In the genomic region with DNA sequence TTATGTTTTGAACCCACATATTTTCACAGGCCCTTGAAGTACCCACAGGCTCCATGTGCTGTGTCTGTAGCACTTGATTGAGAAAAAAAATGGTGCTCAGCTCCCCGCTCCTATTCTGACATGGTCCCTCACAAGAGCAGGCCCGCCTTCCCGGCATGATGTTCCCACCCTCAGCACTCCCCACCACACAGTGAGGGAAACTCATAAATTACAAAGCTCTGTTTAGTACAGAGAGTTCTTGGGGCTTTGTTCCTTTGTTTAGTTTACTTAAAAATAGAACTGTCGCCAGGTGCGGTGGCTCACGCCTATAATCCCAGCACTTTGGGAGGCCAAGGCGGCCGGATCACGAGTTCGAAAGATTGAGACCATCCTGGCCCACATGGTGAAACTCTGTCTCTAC, we compare ENCODE assay signal across 15 cellular contexts. TPM values are rescaled to one million over a fixed set of nuclear protein-coding genes. Genes with fewer than 3 reads are reported as not detected.
A peak's percentile ranks its signal among the peaks of the same experiment; 100 is the strongest.
DNase-seq lines count a peak whose midpoint lies in the region; ATAC-seq and TF ChIP-seq lines count a peak whose summit lies in the region.
"Had no signal": no experiment of that assay in that cellular context is flagged by ENCODE, and none has a peak within 500 bp of the region (broad histone marks: within the 10 kb centered on the region; RNA-seq: fewer than 3 reads in every experiment).

No MANE protein-coding gene starts in this region.

- H3K36me3 Mint-ChIP-seq in nephron progenitor cell (ENCODE audit: low read depth), result no peaks in the 10 kb centered on the region
- no peaks in the 10 kb centered on the region for H3K36me3 Mint-ChIP-seq in CD14-positive monocyte
- H3K36me3 Mint-ChIP-seq in activated CD4-positive, alpha-beta T cell treated with anti-CD3 and anti-CD28 coated beads for 36 hours (ENCODE audit: low read depth), result no peaks in the 10 kb centered on the region
- H3K36me3 Mint-ChIP-seq: CD4-positive, CD25-positive, alpha-beta regulatory T cell; CD8-positive, alpha-beta memory T cell had no signal

- peak overlapping the region in 3 of 4 donors; percentile 45 to 78 (median 57) for H3K27ac ChIP-seq in sigmoid colon
- H3K27ac ChIP-seq: BLaER1 treated with 17β-estradiol and CSF1 and Interleukin-3, amounts not matched to agents 10 nM and 100 nM had no signal

- H3K4me3 Mint-ChIP-seq in nephron progenitor cell, result no peak overlapping the region
- no peak overlapping the region for H3K4me3 Mint-ChIP-seq in CD14-positive monocyte
- H3K4me3 Mint-ChIP-seq in activated CD4-positive, alpha-beta T cell treated with anti-CD3 and anti-CD28 coated beads for 36 hours, result no peak overlapping the region
- H3K4me3 Mint-ChIP-seq: B cell; CD4-positive, CD25-positive, alpha-beta regulatory T cell; CD8-positive, alpha-beta memory T cell; HFFc6 had no signal

- H3K27ac Mint-ChIP-seq in nephron progenitor cell (peak overlapping the region; percentile 48), CD14-positive monocyte (no peak overlapping the region)
- no peak overlapping the region for H3K27ac Mint-ChIP-seq in activated CD4-positive, alpha-beta T cell treated with anti-CD3 and anti-CD28 coated beads for 36 hours
- H3K27ac Mint-ChIP-seq: B cell; CD4-positive, CD25-positive, alpha-beta regulatory T cell; CD8-positive, alpha-beta memory T cell; HFFc6 had no signal

- H3K4me1 ChIP-seq in sigmoid colon, result peaks cover 0 to 20% (median 7%) of the 10 kb centered on the region in 4 donors
- H3K4me1 ChIP-seq: BLaER1 treated with 17β-estradiol and CSF1 and Interleukin-3, amounts not matched to agents 10 nM and 100 nM had no signal

- H3K36me3 ChIP-seq in sigmoid colon, result no peaks in the 10 kb centered on the region
- H3K36me3 ChIP-seq: BLaER1 treated with 17β-estradiol and CSF1 and Interleukin-3, amounts not matched to agents 10 nM and 100 nM had no signal

- H3K27me3 ChIP-seq in sigmoid colon, result no peaks in the 10 kb centered on the region
- H3K27me3 ChIP-seq: BLaER1 treated with 17β-estradiol and CSF1 and Interleukin-3, amounts not matched to agents 10 nM and 100 nM had no signal

- H3K4me3 ChIP-seq in sigmoid colon, result no peak overlapping the region
- H3K4me3 ChIP-seq: BLaER1 treated with 17β-estradiol and CSF1 and Interleukin-3, amounts not matched to agents 10 nM and 100 nM had no signal

- no peak for ATAC-seq in GM21576 (IDR thresholded peaks at IDR 0.05; ENCODE audit: unreplicated experiment)
- ATAC-seq in activated CD4-positive, alpha-beta T cell treated with anti-CD3 and anti-CD28 coated beads for 36 hours, result no peak
- ATAC-seq: HCT116 had no signal

- no peaks in the 10 kb centered on the region for H3K9me3 ChIP-seq in sigmoid colon
- H3K9me3 ChIP-seq: BLaER1 treated with 17β-estradiol and CSF1 and Interleukin-3, amounts not matched to agents 10 nM and 100 nM had no signal

- CTCF ChIA-PET in activated CD4-positive, alpha-beta T cell treated with anti-CD3 and anti-CD28 coated beads for 36 hours (lab: Charles Lee), result no interaction called here

- TF ChIP-seq CTCF in nephron progenitor cell (IDR thresholded peaks at IDR 0.05) (no peak), sigmoid colon (IDR thresholded peaks at IDR 0.05) (no peak), CD14-positive monocyte (IDR thresholded peaks at IDR 0.05) (no peak)

- no peaks in the 10 kb centered on the region for H3K27me3 Mint-ChIP-seq in nephron progenitor cell (ENCODE audit: low read depth, poor library complexity)
- peaks cover 2 to 8% (median 5%) of the 10 kb centered on the region in 3 donors for H3K27me3 Mint-ChIP-seq in CD14-positive monocyte (ENCODE audit: low read depth in 3 of 3)
- no peaks in the 10 kb centered on the region for H3K27me3 Mint-ChIP-seq in activated CD4-positive, alpha-beta T cell treated with anti-CD3 and anti-CD28 coated beads for 36 hours
- H3K27me3 Mint-ChIP-seq: B cell; CD8-positive, alpha-beta memory T cell had no signal

- H3K4me1 Mint-ChIP-seq in nephron progenitor cell, result peaks cover 10% of the 10 kb centered on the region
- H3K4me1 Mint-ChIP-seq in CD14-positive monocyte, result no peaks in the 10 kb centered on the region
- H3K4me1 Mint-ChIP-seq in activated CD4-positive, alpha-beta T cell treated with anti-CD3 and anti-CD28 coated beads for 36 hours, result no peaks in the 10 kb centered on the region
- H3K4me1 Mint-ChIP-seq: B cell; CD4-positive, CD25-positive, alpha-beta regulatory T cell; CD8-positive, alpha-beta memory T cell had no signal

- intact Hi-C loops in sigmoid colon (cut with DNase I), result loop anchor here (5.0 kb wide), 1 partner anchor 55 kb away; no protein-coding TSS in a partner anchor
- intact Hi-C loops in CD14-positive monocyte (cut with micrococcal nuclease), result no loop called here
- intact Hi-C loops in activated CD4-positive, alpha-beta T cell treated with anti-CD3 and anti-CD28 coated beads for 36 hours (cut with DNase I, micrococcal nuclease), result no loop called here

- 85 to 91% methylated on average over 10 of the region's 10 CpGs for WGBS in sigmoid colon, 2 donors

- peaks cover 4% of the 10 kb centered on the region for H3K9me3 Mint-ChIP-seq in nephron progenitor cell
- H3K9me3 Mint-ChIP-seq in CD14-positive monocyte, result peaks cover 0 to 1% (median 0%) of the 10 kb centered on the region in 7 donors
- no peaks in the 10 kb centered on the region for H3K9me3 Mint-ChIP-seq in activated CD4-positive, alpha-beta T cell treated with anti-CD3 and anti-CD28 coated beads for 36 hours (ENCODE audit: low read depth)
- H3K9me3 Mint-ChIP-seq: CD8-positive, alpha-beta memory T cell; HFFc6 had no signal

- POLR2A ChIA-PET in activated CD4-positive, alpha-beta T cell treated with anti-CD3 and anti-CD28 coated beads for 36 hours (lab: Charles Lee), result no interaction called here

- DNase-seq in SHP77 treated with DMSO at 0.1 percent for 48 hours (lab: John Stamatoyannopoulos, UW), result peak; percentile 69
- DNase-seq in nephron progenitor cell, result no peak
- peak; percentile 92 for DNase-seq in sigmoid colon
- no peak for DNase-seq in CD14-positive monocyte (ENCODE audit: low spot score)
- DNase-seq in activated CD4-positive, alpha-beta T cell treated with anti-CD3 and anti-CD28 coated beads for 36 hours, result no peak
- DNase-seq: CD4-positive, CD25-positive, alpha-beta regulatory T cell; CD8-positive, alpha-beta memory T cell; COR-L47; GOT3; H7; HFFc6 had no signal

- TF ChIP-seq POLR2A in sigmoid colon (IDR thresholded peaks at IDR 0.05), result no peak

- peak; percentile 71 to 97 (median 86) for TF ChIP-seq EP300 in sigmoid colon (IDR thresholded peaks at IDR 0.05)

RNA-seq across cellular contexts. Expression of gene ABCC4, which starts 25.9 kb away (rescaled TPM):
- 10 to 100 TPM; 24.3 to 56.3 (median 43.1) TPM for total RNA-seq in sigmoid colon
- 1 to 10 TPM; 1.2 to 5.7 (median 4.2) TPM for polyA plus RNA-seq in sigmoid colon
- polyA plus RNA-seq in CD14-positive monocyte, result 1 to 10 TPM; 1.7 to 2.5 TPM
- total RNA-seq in activated CD4-positive, alpha-beta T cell treated with anti-CD3 and anti-CD28 coated beads for 36 hours, result 1 to 10 TPM; 9.0 to 9.5 TPM

Comparison
In these comparisons a context has a peak if more than half of its experiments do, and no peak if none do; other contexts are left out.
1. DNase-seq: peak in SHP77 treated with DMSO at 0.1 percent for 48 hours (single experiment) and sigmoid colon (single experiment); none in nephron progenitor cell (single experiment), CD14-positive monocyte (single experiment) and activated CD4-positive, alpha-beta T cell treated with anti-CD3 and anti-CD28 coated beads for 36 hours (single experiment).